In genomic region chr17:75183999-75184884, GRCh38 we compare ENCODE assay signal across 12 cellular contexts. TPM values are rescaled to one million over a fixed set of nuclear protein-coding genes. Genes with fewer than 3 reads are reported as not detected.
A peak's percentile ranks its signal among the peaks of the same experiment; 100 is the strongest.
DNase-seq lines count a peak whose midpoint lies in the region; ATAC-seq, FAIRE-seq and TF ChIP-seq lines count a peak whose summit lies in the region.
"Had no signal": no experiment of that assay in that cellular context is flagged by ENCODE, and none has a peak within 500 bp of the region (broad histone marks: within the 10 kb centered on the region; RNA-seq: fewer than 3 reads in every experiment).

No MANE protein-coding gene starts in this region.

- TF ChIP-seq CTCF in K562 (IDR thresholded peaks at IDR 0.05 in 2 of 3, conservative IDR thresholded peaks at IDR 0.05 in 1 of 3; ENCODE audit: insufficient read depth in 2 of 3, low read depth in 1 of 3, low read length in 3 of 3) (no peak), neural crest cell (conservative IDR thresholded peaks at IDR 0.05) (no peak), transverse colon (IDR thresholded peaks at IDR 0.05) (no peak)

- intact Hi-C loops in K562 (cut with micrococcal nuclease) = loop anchor here (5.0 kb wide), 1 partner anchor 52 kb away; the partner anchor contains the start of gene NT5C
- intact Hi-C loops in transverse colon (cut with DNase I; ENCODE audit: low total_unique reads) = no loop called here

- in situ Hi-C loops in K562 (cut with MboI) (no loop called here), transverse colon (cut with MboI; ENCODE audit: low pct_ligation_motif_present in 1 of 4, low pct_unique_long_range_greater_than_20kb in 1 of 4, low sequenced_read_pairs in 3 of 4) (loop anchor here in 1 of 4 donors (25.0 kb wide), 1 partner anchor 222 kb away; the partner anchor contains the start of gene HID1)

- peaks cover 44% of the 10 kb centered on the region for H3K79me2 ChIP-seq in K562 (ENCODE audit: control insufficient read depth, insufficient read depth, low read length)

- peak overlapping the region; percentile 70 to 96 (median 87) for H3K4me3 Mint-ChIP-seq in CD8-positive, alpha-beta memory T cell
- H3K4me3 Mint-ChIP-seq in IgD-negative memory B cell (peak overlapping the region; percentile 58 to 94 (median 82)), neural crest cell (peak overlapping the region; percentile 63)

- FAIRE-seq in K562 (lab: Jason Lieb, UNC) (peak; percentile 35), frontal cortex (lab: Jason Lieb, UNC) (no peak)
- FAIRE-seq: GM12892 had no signal

- H3K27ac Mint-ChIP-seq in CD8-positive, alpha-beta memory T cell = peak overlapping the region; percentile 91 to 97 (median 96)
- peak overlapping the region; percentile 75 to 91 (median 88) for H3K27ac Mint-ChIP-seq in IgD-negative memory B cell
- peak overlapping the region; percentile 59 for H3K27ac Mint-ChIP-seq in neural crest cell (ENCODE audit: unreplicated experiment)

- peaks cover 27 to 44% (median 43%) of the 10 kb centered on the region in 3 donors for H3K4me1 Mint-ChIP-seq in CD8-positive, alpha-beta memory T cell
- H3K4me1 Mint-ChIP-seq in IgD-negative memory B cell = peaks cover 18 to 25% (median 21%) of the 10 kb centered on the region in 3 donors
- H3K4me1 Mint-ChIP-seq in neural crest cell = peaks cover 28% of the 10 kb centered on the region

- H3K4me1 ChIP-seq in CD8-positive, alpha-beta memory T cell (ENCODE audit: insufficient read depth, low read length) = peaks cover 33% of the 10 kb centered on the region
- H3K4me1 ChIP-seq in K562 (replicated peaks in 1 of 2; ENCODE audit: control insufficient read depth in 2 of 2, insufficient read depth in 2 of 2, low read length in 2 of 2) (peaks cover 19 to 26% of the 10 kb centered on the region in 2 experiments; a peak in 4 of 5 replicates), transverse colon (peaks cover 8 to 29% (median 12%) of the 10 kb centered on the region in 4 donors)

- H4K20me1 ChIP-seq in K562 (replicated peaks; ENCODE audit: control insufficient read depth, insufficient read depth, low read length) = no peaks in the 10 kb centered on the region

- no peak for TF ChIP-seq RAD21 in K562 (CRISPR knock-in tag; conservative IDR thresholded peaks at IDR 0.05 in 1 of 2, IDR thresholded peaks at IDR 0.05 in 1 of 2)

- WGBS in K562 (ENCODE audit: insufficient coverage, low coverage, missing lambda C conversion rate) = 45% methylated on average over 8 of the region's 9 CpGs
- 96% methylated on average over 8 to 9 of the region's 9 CpGs for WGBS in transverse colon (ENCODE audit: low coverage in 1 of 2), 2 donors

- ATAC-seq in K562 = peak; percentile 14

- H3K9me3 Mint-ChIP-seq in CD8-positive, alpha-beta memory T cell = peaks cover 0 to 2% (median 0%) of the 10 kb centered on the region in 5 donors
- H3K9me3 Mint-ChIP-seq in IgD-negative memory B cell = no peaks in the 10 kb centered on the region
- H3K9me3 Mint-ChIP-seq in neural crest cell = peaks cover 4% of the 10 kb centered on the region

- H2AFZ ChIP-seq in K562 (ENCODE audit: low read depth, low read length) = peak overlapping the region; percentile 70

- CTCF ChIA-PET in CD8-positive, alpha-beta memory T cell (lab: Charles Lee) = interaction anchor here (0.7 to 1.9 kb wide), 8 partner anchors 12 to 173 kb away, joined by 3 to 10 read pairs (median 4); partner anchors contain the start of gene MIF4GD
- CTCF ChIA-PET in K562 (lab: Yijun Ruan, JAX; ENCODE audit: low intra/inter-chr PET ratio) = interaction anchor here (0.6 kb wide), 1 partner anchor 261 kb away, joined by 3 read pairs; no protein-coding TSS in a partner anchor

- no TSS peak for BruUV-seq in K562 (replicated peaks; lab: Mats Ljungman, UMichigan)

- H3K9me3 ChIP-seq in CD8-positive, alpha-beta memory T cell (ENCODE audit: low read length) = no peaks in the 10 kb centered on the region
- H3K9me3 ChIP-seq in K562 (replicated peaks; ENCODE audit: control insufficient read depth, insufficient read depth, low read depth, low read length) = no peaks in the 10 kb centered on the region
- no peaks in the 10 kb centered on the region for H3K9me3 ChIP-seq in transverse colon

- peak overlapping the region; percentile 85 for H3K27ac ChIP-seq in CD8-positive, alpha-beta memory T cell (ENCODE audit: low read depth, low read length)
- H3K27ac ChIP-seq in K562 (ENCODE audit: extremely low read depth, low read depth, low read length) (peak overlapping the region; percentile 100), transverse colon (peak overlapping the region in 1 of 4 donors; percentile 99)

- TF ChIP-seq POLR2A in K562 (conservative IDR thresholded peaks at IDR 0.05) (no peak), transverse colon (IDR thresholded peaks at IDR 0.05) (no peak)

- H3K36me3 Mint-ChIP-seq in CD8-positive, alpha-beta memory T cell = peaks cover 0 to 21% (median 0%) of the 10 kb centered on the region in 3 donors
- no peaks in the 10 kb centered on the region for H3K36me3 Mint-ChIP-seq in IgD-negative memory B cell
- peaks cover 14% of the 10 kb centered on the region for H3K36me3 Mint-ChIP-seq in neural crest cell (ENCODE audit: low read depth)

- H3K36me3 ChIP-seq in CD8-positive, alpha-beta memory T cell (ENCODE audit: insufficient read depth, low read length) = no peaks in the 10 kb centered on the region
- H3K36me3 ChIP-seq in K562 (ENCODE audit: control insufficient read depth, insufficient read depth, low read length) (peaks cover 19% of the 10 kb centered on the region), transverse colon (peaks cover 0 to 8% (median 0%) of the 10 kb centered on the region in 4 donors)

- no peaks in the 10 kb centered on the region for H3K9me1 ChIP-seq in K562 (ENCODE audit: control insufficient read depth, insufficient read depth, low read length)

- H3K9ac ChIP-seq in K562 (ENCODE audit: insufficient read depth in 1 of 2, low read depth in 2 of 2, low read length in 2 of 2) = peak overlapping the region in 1 of 2 experiments; percentile 99; a peak in 3 of 4 replicates

- H3K4me3 ChIP-seq in CD8-positive, alpha-beta memory T cell (ENCODE audit: low read length) = no peak overlapping the region
- no peak overlapping the region for H3K4me3 ChIP-seq in K562
- H3K4me3 ChIP-seq in transverse colon = no peak overlapping the region

- H3K4me2 ChIP-seq in K562 (ENCODE audit: insufficient read depth, low read length) = peak overlapping the region; percentile 86

- H3K27me3 Mint-ChIP-seq in CD8-positive, alpha-beta memory T cell = peaks cover 0 to 3% of the 10 kb centered on the region in 2 donors
- H3K27me3 Mint-ChIP-seq in IgD-negative memory B cell (no peaks in the 10 kb centered on the region), neural crest cell (ENCODE audit: low read depth) (peaks cover 3% of the 10 kb centered on the region)

- POLR2A ChIA-PET in CD8-positive, alpha-beta memory T cell (lab: Charles Lee) = interaction anchor here (0.6 to 1.9 kb wide), 6 partner anchors 52 to 681 kb away, joined by 3 to 7 read pairs (median 6); partner anchors contain the start of genes ARMC7, ATP5PD, KCTD2 and TMEM94
- POLR2A ChIA-PET in K562 (lab: Yijun Ruan, JAX) = interaction anchor here (0.6 to 2.2 kb wide), 14 partner anchors 8 to 183 kb away, joined by 3 to 17 read pairs (median 5); partner anchors contain the start of genes JPT1 and NUP85

- no peaks in the 10 kb centered on the region for H3K27me3 ChIP-seq in CD8-positive, alpha-beta memory T cell (ENCODE audit: insufficient read depth, low read length, poor library complexity, severe bottlenecking)
- H3K27me3 ChIP-seq in K562 (ENCODE audit: control insufficient read depth in 2 of 2, insufficient read depth in 2 of 2, low read length in 2 of 2) (no peaks in the 10 kb centered on the region), transverse colon (no peaks in the 10 kb centered on the region)

- DNase-seq in CD8-positive, alpha-beta memory T cell = no peak
- peak in 2 of 4 experiments; percentile 22 to 49 for DNase-seq in K562 (ENCODE audit: extremely low read depth in 1 of 4, low spot score in 3 of 4)
- no peak for DNase-seq in neural crest cell (ENCODE audit: low read depth, low spot score)
- DNase-seq in frontal cortex (ENCODE audit: low spot score in 2 of 2) = no peak
- no peak for DNase-seq in transverse colon
- DNase-seq in AG08396 (ENCODE audit: low spot score) = no peak
- DNase-seq in epidermal melanocyte (ENCODE audit: insufficient read length, low spot score) = no peak
- DNase-seq: DMS 273 treated with DMSO at 0.1 percent for 48 hours, NCI-H526 treated with DMSO at 0.1 percent for 48 hours, SIG-M5 had no signal

- TF ChIP-seq EP300 in K562 (IDR thresholded peaks at IDR 0.05; ENCODE audit: low read length) = no peak
- no peak for TF ChIP-seq EP300 in transverse colon (IDR thresholded peaks at IDR 0.05; ENCODE audit: low read depth)

RNA-seq across cellular contexts. Expression of gene SUMO2, which starts 1.5 kb away (rescaled TPM):
- 100 to 1,000 TPM; 653 to 687 TPM for total RNA-seq in CD8-positive, alpha-beta memory T cell
- polyA plus RNA-seq in CD8-positive, alpha-beta memory T cell = 405 TPM
- polyA plus RNA-seq in IgD-negative memory B cell (391 TPM), K562 (2011; rRNA removed) (414 and 505 TPM in 2 replicates), K562 (2014; fragmentation: Illumina TruSeq; extraction: Trizol) (233 and 262 TPM in 2 replicates), K562 (2014; fragmentation: Nextera tagmentation; extraction: Ambion mirVana) (100 to 1,000 TPM; 570 to 733 TPM), K562 (2014; rRNA removed) (157 and 222 TPM in 2 replicates)
- 15.8 and 22.4 TPM in 2 replicates for total RNA-seq in K562 (2011; cell fraction: chromatin; rRNA removed; ENCODE audit: low replicate concordance)
- 14.9 and 18.3 TPM in 2 replicates for total RNA-seq in K562 (2011; cell fraction: nucleolus; rRNA removed)
- 30.7 and 43.9 TPM in 2 replicates for total RNA-seq in K562 (2011; cell fraction: nucleoplasm; rRNA removed)
- total RNA-seq in K562 (2014; rRNA removed) (170 and 203 TPM in 2 replicates), K562 (2014; rRNA removed; fragmentation: Illumina TruSeq; extraction: Trizol) (379 and 441 TPM in 2 replicates), K562 (2015; rRNA removed; fragmentation: Illumina TruSeq; extraction: Trizol) (361 and 419 TPM in 2 replicates), K562 (2021) (511 and 520 TPM in 2 replicates), neural crest cell (773 and 776 TPM in 2 replicates), frontal cortex (181 TPM), transverse colon (10 to 100 TPM in 3 of 4 donors, 1 to 10 TPM in 1; 6.4 to 56.5 (median 47.9) TPM)
- 43.5 and 104 TPM in 2 replicates for polyA plus RNA-seq in K562 (2011; cell fraction: cytosol; rRNA removed)
- polyA plus RNA-seq in K562 (2011; cell fraction: nucleus; rRNA removed) = 60.3 and 118 TPM in 2 replicates
- polyA plus RNA-seq in K562 (2012) = 290 and 393 TPM in 2 replicates
- 133 and 157 TPM in 2 replicates for polyA minus RNA-seq in K562 (2011; rRNA and poly(A)+ RNA removed)
- 208 and 214 TPM in 2 replicates for polyA minus RNA-seq in K562 (2011; cell fraction: cytosol; rRNA and poly(A)+ RNA removed)
- 9.2 and 28.8 TPM in 2 replicates for polyA minus RNA-seq in K562 (2011; cell fraction: nucleus; rRNA and poly(A)+ RNA removed)

RNA-seq across cellular contexts. Expression of gene NUP85, which starts 21.2 kb away (rescaled TPM):
- total RNA-seq in CD8-positive, alpha-beta memory T cell = 100 to 1,000 TPM; 147 to 152 TPM
- 39.0 TPM for polyA plus RNA-seq in CD8-positive, alpha-beta memory T cell
- polyA plus RNA-seq in IgD-negative memory B cell (32.3 TPM), K562 (2011; rRNA removed) (128 and 135 TPM in 2 replicates), K562 (2014; fragmentation: Illumina TruSeq; extraction: Trizol) (82.2 and 83.7 TPM in 2 replicates), K562 (2014; fragmentation: Nextera tagmentation; extraction: Ambion mirVana) (100 to 1,000 TPM; 156 to 177 TPM), K562 (2014; rRNA removed) (110 and 116 TPM in 2 replicates)
- total RNA-seq in K562 (2011; cell fraction: chromatin; rRNA removed; ENCODE audit: low replicate concordance) = 303 and 492 TPM in 2 replicates
- total RNA-seq in K562 (2011; cell fraction: nucleolus; rRNA removed) = 243 and 287 TPM in 2 replicates
- total RNA-seq in K562 (2011; cell fraction: nucleoplasm; rRNA removed) = 239 and 282 TPM in 2 replicates
- total RNA-seq in K562 (2014; rRNA removed) (50.2 and 52.4 TPM in 2 replicates), K562 (2014; rRNA removed; fragmentation: Illumina TruSeq; extraction: Trizol) (99.8 and 115 TPM in 2 replicates), K562 (2015; rRNA removed; fragmentation: Illumina TruSeq; extraction: Trizol) (77.1 and 81.2 TPM in 2 replicates), K562 (2021) (121 and 127 TPM in 2 replicates), neural crest cell (122 and 126 TPM in 2 replicates), frontal cortex (28.1 TPM), transverse colon (100 to 1,000 TPM in 1 of 4 donors, 10 to 100 TPM in 3; 13.1 to 204 (median 31.8) TPM)
- polyA plus RNA-seq in K562 (2011; cell fraction: cytosol; rRNA removed) = 184 and 192 TPM in 2 replicates
- polyA plus RNA-seq in K562 (2011; cell fraction: nucleus; rRNA removed) = 521 and 638 TPM in 2 replicates
- polyA plus RNA-seq in K562 (2012) = 56.6 and 88.3 TPM in 2 replicates
- polyA minus RNA-seq in K562 (2011; rRNA and poly(A)+ RNA removed) = 62.4 and 87.2 TPM in 2 replicates
- polyA minus RNA-seq in K562 (2011; cell fraction: cytosol; rRNA and poly(A)+ RNA removed) = 45.2 and 54.1 TPM in 2 replicates
- polyA minus RNA-seq in K562 (2011; cell fraction: nucleus; rRNA and poly(A)+ RNA removed) = 79.4 and 108 TPM in 2 replicates

RNA-seq across cellular contexts. Expression of gene JPT1, which starts 29.9 kb away (rescaled TPM):
- 100 to 1,000 TPM; 189 to 200 TPM for total RNA-seq in CD8-positive, alpha-beta memory T cell
- 123 TPM for polyA plus RNA-seq in CD8-positive, alpha-beta memory T cell
- polyA plus RNA-seq in IgD-negative memory B cell (150 TPM), K562 (2011; rRNA removed) (54.0 and 56.7 TPM in 2 replicates), K562 (2014; fragmentation: Illumina TruSeq; extraction: Trizol) (276 and 277 TPM in 2 replicates), K562 (2014; fragmentation: Nextera tagmentation; extraction: Ambion mirVana) (10 to 100 TPM; 67.8 to 77.7 TPM), K562 (2014; rRNA removed) (144 and 237 TPM in 2 replicates)
- total RNA-seq in K562 (2011; cell fraction: chromatin; rRNA removed; ENCODE audit: low replicate concordance) = 60.0 and 81.0 TPM in 2 replicates
- total RNA-seq in K562 (2011; cell fraction: nucleolus; rRNA removed) = 77.1 and 90.4 TPM in 2 replicates
- 68.9 and 75.0 TPM in 2 replicates for total RNA-seq in K562 (2011; cell fraction: nucleoplasm; rRNA removed)
- total RNA-seq in K562 (2014; rRNA removed) (131 and 132 TPM in 2 replicates), K562 (2014; rRNA removed; fragmentation: Illumina TruSeq; extraction: Trizol) (168 and 185 TPM in 2 replicates), K562 (2015; rRNA removed; fragmentation: Illumina TruSeq; extraction: Trizol) (290 and 292 TPM in 2 replicates), K562 (2021) (243 and 245 TPM in 2 replicates), neural crest cell (319 and 334 TPM in 2 replicates), frontal cortex (538 TPM), transverse colon (100 to 1,000 TPM in 3 of 4 donors, 10 to 100 TPM in 1; 61.7 to 293 (median 219) TPM)
- polyA plus RNA-seq in K562 (2011; cell fraction: cytosol; rRNA removed) = 112 and 122 TPM in 2 replicates
- 68.8 and 82.6 TPM in 2 replicates for polyA plus RNA-seq in K562 (2011; cell fraction: nucleus; rRNA removed)
- 165 and 353 TPM in 2 replicates for polyA plus RNA-seq in K562 (2012)
- polyA minus RNA-seq in K562 (2011; rRNA and poly(A)+ RNA removed) = 46.8 and 55.1 TPM in 2 replicates
- 131 and 146 TPM in 2 replicates for polyA minus RNA-seq in K562 (2011; cell fraction: cytosol; rRNA and poly(A)+ RNA removed)
- 35.1 and 49.8 TPM in 2 replicates for polyA minus RNA-seq in K562 (2011; cell fraction: nucleus; rRNA and poly(A)+ RNA removed)

RNA-seq across cellular contexts. Expression of gene NT5C, which starts 52.7 kb away (rescaled TPM):
- 10 to 100 TPM; 75.7 to 84.8 TPM for total RNA-seq in CD8-positive, alpha-beta memory T cell
- 42.3 TPM for polyA plus RNA-seq in CD8-positive, alpha-beta memory T cell
- polyA plus RNA-seq in IgD-negative memory B cell (150 TPM), K562 (2011; rRNA removed) (45.0 and 55.6 TPM in 2 replicates), K562 (2014; fragmentation: Illumina TruSeq; extraction: Trizol) (31.0 and 40.2 TPM in 2 replicates), K562 (2014; fragmentation: Nextera tagmentation; extraction: Ambion mirVana) (1 to 10 TPM; 2.9 to 5.0 TPM), K562 (2014; rRNA removed) (167 and 175 TPM in 2 replicates)
- total RNA-seq in K562 (2011; cell fraction: chromatin; rRNA removed; ENCODE audit: low replicate concordance) = 23.9 and 63.5 TPM in 2 replicates
- 83.5 and 103 TPM in 2 replicates for total RNA-seq in K562 (2011; cell fraction: nucleolus; rRNA removed)
- 34.3 and 56.2 TPM in 2 replicates for total RNA-seq in K562 (2011; cell fraction: nucleoplasm; rRNA removed)
- total RNA-seq in K562 (2014; rRNA removed) (150 and 205 TPM in 2 replicates), K562 (2014; rRNA removed; fragmentation: Illumina TruSeq; extraction: Trizol) (21.5 and 31.6 TPM in 2 replicates), K562 (2015; rRNA removed; fragmentation: Illumina TruSeq; extraction: Trizol) (55.3 and 56.6 TPM in 2 replicates), K562 (2021) (94.3 and 95.0 TPM in 2 replicates), neural crest cell (68.0 and 70.2 TPM in 2 replicates), frontal cortex (20.8 TPM), transverse colon (100 to 1,000 TPM; 162 to 247 (median 208) TPM)
- polyA plus RNA-seq in K562 (2011; cell fraction: cytosol; rRNA removed) = 71.8 and 135 TPM in 2 replicates
- polyA plus RNA-seq in K562 (2011; cell fraction: nucleus; rRNA removed) = 170 and 227 TPM in 2 replicates
- polyA plus RNA-seq in K562 (2012) = 54.2 and 75.4 TPM in 2 replicates
- 6.2 and 7.8 TPM in 2 replicates for polyA minus RNA-seq in K562 (2011; rRNA and poly(A)+ RNA removed)
- polyA minus RNA-seq in K562 (2011; cell fraction: cytosol; rRNA and poly(A)+ RNA removed) = 10.3 and 17.4 TPM in 2 replicates
- 41.6 and 46.9 TPM in 2 replicates for polyA minus RNA-seq in K562 (2011; cell fraction: nucleus; rRNA and poly(A)+ RNA removed)
